27 cellular contexts compared by ENCODE assay signal in the genomic region with DNA sequence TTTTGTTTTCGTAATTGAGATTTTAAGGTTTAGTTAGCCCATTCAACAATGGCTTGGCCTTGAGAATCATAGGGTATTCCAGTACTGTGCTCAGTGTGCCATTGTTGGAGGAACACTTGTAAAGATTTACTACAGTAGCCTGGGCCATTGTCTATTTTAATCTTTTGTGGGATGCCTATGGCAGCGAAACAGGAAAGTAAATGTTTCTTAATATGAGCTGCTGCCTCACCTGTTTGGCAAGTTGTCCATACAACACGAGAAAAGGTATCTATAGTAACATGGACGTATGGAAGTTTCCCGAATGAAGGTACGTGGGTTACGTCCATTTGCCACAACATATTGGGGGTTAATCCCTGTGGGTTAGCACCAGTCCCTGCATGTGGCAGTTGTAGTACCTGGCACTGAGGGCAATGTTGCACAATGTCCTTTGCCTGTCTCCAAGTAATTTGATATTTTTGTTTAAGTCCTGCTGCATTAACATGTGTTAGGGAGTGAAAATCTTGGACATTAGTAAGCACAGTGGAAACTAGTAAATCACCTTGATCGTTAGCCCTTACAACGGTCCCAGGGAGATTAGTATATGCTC. TPM values are rescaled to one million over a fixed set of nuclear protein-coding genes. Genes with fewer than 3 reads are reported as not detected.
"Had no signal": no experiment of that assay in that cellular context is flagged by ENCODE, and none has a peak within 500 bp of the region (broad histone marks: within the 10 kb centered on the region; RNA-seq: fewer than 3 reads in every experiment).

No MANE protein-coding gene starts in this region.

- DNase-seq: cortex of kidney; effector memory CD8-positive, alpha-beta T cell; foreskin keratinocyte; heart left ventricle; kidney; mesenchymal stem cell; mucosa of descending colon; naive B cell; stimulated activated CD4-positive, alpha-beta T cell treated with anti-CD3 and anti-CD28 coated beads, Interleukin-2, amount 100 ng/mL, for 24 hours; stimulated activated CD4-positive, alpha-beta T cell treated with anti-CD3 and anti-CD28 coated beads, Interleukin-4, amount 100 ng/mL, for 24 hours; stimulated activated naive CD4-positive, alpha-beta T cell treated with Interleukin-2 at 50 U/mL for 16 hours; stomach; thyroid gland; trophoblast cell had no signal

- H3K36me3 Mint-ChIP-seq: stimulated activated effector memory CD8-positive, alpha-beta T cell treated with anti-CD3 and anti-CD28 coated beads, Interleukin-12 subunit alpha, Interleukin-12 subunit beta, amount 100 ng/mL, for 72 hours had no signal

- H3K4me2 ChIP-seq: hepatocyte had no signal

- H3K4me1 Mint-ChIP-seq: mesothelial cell of epicardium; naive B cell; neural crest cell; stimulated activated effector memory CD8-positive, alpha-beta T cell treated with anti-CD3 and anti-CD28 coated beads, Interleukin-12 subunit alpha, Interleukin-12 subunit beta, amount 100 ng/mL, for 72 hours had no signal

- H3K9me3 Mint-ChIP-seq: natural killer cell treated with Interleukin-12 subunit alpha and Interleukin-12 subunit beta and Interleukin-15 and Interleukin-18, amount 100 ng/mL, for 72 hours had no signal

- H3K27ac ChIP-seq: esophagus muscularis mucosa, foreskin keratinocyte, gastroesophageal sphincter, heart left ventricle, hepatocyte, left lung, neutrophil, parathyroid adenoma, right atrium auricular region, stomach, thyroid gland had no signal

- H3K27me3 Mint-ChIP-seq: natural killer cell treated with Interleukin-12 subunit alpha and Interleukin-12 subunit beta and Interleukin-15 and Interleukin-18, amount 100 ng/mL, for 72 hours; progenitor cell of endocrine pancreas had no signal

- H3K27ac Mint-ChIP-seq: effector memory CD8-positive, alpha-beta T cell; mesothelial cell of epicardium; naive B cell; natural killer cell treated with Interleukin-12 subunit alpha and Interleukin-12 subunit beta and Interleukin-15 and Interleukin-18, amount 100 ng/mL, for 72 hours; progenitor cell of endocrine pancreas; stimulated activated effector memory CD8-positive, alpha-beta T cell treated with anti-CD3 and anti-CD28 coated beads, Interleukin-12 subunit alpha, Interleukin-12 subunit beta, amount 100 ng/mL, for 72 hours had no signal

- ATAC-seq: effector memory CD8-positive, alpha-beta T cell; foreskin keratinocyte; gastroesophageal sphincter; heart left ventricle; left lung; mucosa of descending colon; sciatic nerve; stimulated activated effector memory CD8-positive, alpha-beta T cell treated with anti-CD3 and anti-CD28 coated beads, Interleukin-12 subunit alpha, Interleukin-12 subunit beta, amount 100 ng/mL, for 72 hours had no signal

- H3K9me3 ChIP-seq: neutrophil, thyroid gland had no signal

- H3K4me3 Mint-ChIP-seq: effector memory CD8-positive, alpha-beta T cell; mesothelial cell of epicardium; naive B cell; natural killer cell treated with Interleukin-12 subunit alpha and Interleukin-12 subunit beta and Interleukin-15 and Interleukin-18, amount 100 ng/mL, for 72 hours; neural crest cell; stimulated activated effector memory CD8-positive, alpha-beta T cell treated with anti-CD3 and anti-CD28 coated beads, Interleukin-12 subunit alpha, Interleukin-12 subunit beta, amount 100 ng/mL, for 72 hours had no signal

- H3K27me3 ChIP-seq: esophagus muscularis mucosa, foreskin keratinocyte, gastroesophageal sphincter, heart left ventricle, hepatocyte, left lung, neutrophil, right atrium auricular region, stomach, thyroid gland had no signal

- H3K36me3 ChIP-seq: esophagus muscularis mucosa, gastroesophageal sphincter, heart left ventricle, left lung, neutrophil, right atrium auricular region, stomach, thyroid gland had no signal

- H2AFZ ChIP-seq: hepatocyte, parathyroid adenoma had no signal

- H3K4me3 ChIP-seq: esophagus muscularis mucosa, gastroesophageal sphincter, heart left ventricle, hepatocyte, left lung, mucosa of descending colon, right atrium auricular region, stomach, thyroid gland had no signal

- H3K4me1 ChIP-seq: esophagus muscularis mucosa, foreskin keratinocyte, gastroesophageal sphincter, heart left ventricle, left lung, parathyroid adenoma, right atrium auricular region, stomach, thyroid gland had no signal

- H3K79me2 ChIP-seq: hepatocyte, parathyroid adenoma had no signal

RNA-seq across cellular contexts. Expression of gene AADAT, which starts 38.6 kb away (rescaled TPM):
- total RNA-seq: natural killer cell treated with Interleukin-12 subunit alpha and Interleukin-12 subunit beta and Interleukin-15 and Interleukin-18, amount 100 ng/mL, for 72 hours had no signal
